ENCODE assay signal across 14 cellular contexts in the genomic region with DNA sequence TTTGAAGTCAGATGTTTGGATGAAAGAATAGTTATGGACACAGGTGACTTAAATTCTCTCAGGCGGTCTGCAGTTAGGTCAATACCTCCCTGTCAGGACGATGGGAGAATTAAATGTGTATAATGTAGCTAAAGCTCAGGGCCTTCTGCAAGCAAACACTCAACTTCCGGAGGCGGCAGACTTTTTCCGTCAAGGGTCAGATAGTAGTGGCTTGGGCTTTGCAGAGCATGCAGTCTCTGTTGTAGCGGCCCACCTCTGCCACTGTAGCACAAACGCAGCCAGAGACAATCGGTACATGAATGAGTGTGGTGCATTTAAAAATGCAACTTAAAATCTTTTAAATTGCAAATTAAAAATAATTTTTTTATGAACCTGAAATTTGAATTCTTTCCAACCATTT. TPM values are rescaled to one million over a fixed set of nuclear protein-coding genes. Genes with fewer than 3 reads are reported as not detected.
DNase-seq lines count a peak whose midpoint lies in the region; ATAC-seq and TF ChIP-seq lines count a peak whose summit lies in the region.
"Had no signal": no experiment of that assay in that cellular context is flagged by ENCODE, and none has a peak within 500 bp of the region (broad histone marks: within the 10 kb centered on the region; RNA-seq: fewer than 3 reads in every experiment).

No MANE protein-coding gene starts in this region.

- H3K4me3 ChIP-seq in right lobe of liver, result no peak overlapping the region
- H3K4me3 ChIP-seq: MG63 had no signal

- H3K4me1 ChIP-seq in right lobe of liver, result peaks cover 0 to 18% (median 3%) of the 10 kb centered on the region in 4 donors

- TF ChIP-seq POLR2A in right lobe of liver (IDR thresholded peaks at IDR 0.05), result no peak

- no peaks in the 10 kb centered on the region for H3K27me3 ChIP-seq in CD4-positive, alpha-beta T cell (ENCODE audit: control insufficient read depth, insufficient read depth, low read length)
- H3K27me3 ChIP-seq in right lobe of liver, result no peaks in the 10 kb centered on the region
- H3K27me3 ChIP-seq: MG63 had no signal

- peaks cover 2% of the 10 kb centered on the region for H3K36me3 Mint-ChIP-seq in T-helper 1 cell treated with Interleukin-12 subunit alpha and Interleukin-12 subunit beta and Interleukin-4 antibody, amounts not matched to agents 30 μg/mL and 1 μg/mL, for 36 hours (ENCODE audit: low read depth)
- H3K36me3 Mint-ChIP-seq in CD4-positive, alpha-beta T cell (ENCODE audit: low read depth), result no peaks in the 10 kb centered on the region
- no peaks in the 10 kb centered on the region for H3K36me3 Mint-ChIP-seq in WTC11
- H3K36me3 Mint-ChIP-seq in glutamatergic neuron (ENCODE audit: unreplicated experiment), result no peaks in the 10 kb centered on the region
- H3K36me3 Mint-ChIP-seq: CD8-positive, alpha-beta T cell had no signal

- H3K36me3 ChIP-seq in right lobe of liver, result no peaks in the 10 kb centered on the region
- H3K36me3 ChIP-seq: MG63 had no signal

- no peaks in the 10 kb centered on the region for H3K9me3 Mint-ChIP-seq in T-helper 1 cell treated with Interleukin-12 subunit alpha and Interleukin-12 subunit beta and Interleukin-4 antibody, amounts not matched to agents 30 μg/mL and 1 μg/mL, for 36 hours
- H3K9me3 Mint-ChIP-seq in CD4-positive, alpha-beta T cell, result no peaks in the 10 kb centered on the region
- H3K9me3 Mint-ChIP-seq in WTC11 (no peaks in the 10 kb centered on the region), glutamatergic neuron (ENCODE audit: unreplicated experiment) (peaks cover 2% of the 10 kb centered on the region)
- H3K9me3 Mint-ChIP-seq: activated T-helper 1 cell treated with anti-CD3 and anti-CD28 coated beads, Interleukin-12 subunit alpha, Interleukin-12 subunit beta, Interleukin-2, Interleukin-4 antibody, amounts not matched to agents 30 ng/mL and 10 ng/mL and 1 ng/mL, durations not matched to agents 14 hours and 24 hours and 36 hours; CD8-positive, alpha-beta T cell had no signal

- WGBS in right lobe of liver (ENCODE audit: insufficient coverage, low coverage, low lambda C conversion rate, missing lambda C conversion rate), result 61% methylated on average over 6 of the region's 8 CpGs

- H3K4me1 Mint-ChIP-seq in T-helper 1 cell treated with Interleukin-12 subunit alpha and Interleukin-12 subunit beta and Interleukin-4 antibody, amounts not matched to agents 30 μg/mL and 1 μg/mL, for 36 hours (ENCODE audit: low read depth), result peaks cover 22% of the 10 kb centered on the region
- H3K4me1 Mint-ChIP-seq in CD4-positive, alpha-beta T cell (ENCODE audit: low read depth), result peaks cover 51% of the 10 kb centered on the region
- peaks cover 9% of the 10 kb centered on the region; the same call in 1 of the 2 replicates for H3K4me1 Mint-ChIP-seq in WTC11
- peaks cover 13% of the 10 kb centered on the region for H3K4me1 Mint-ChIP-seq in glutamatergic neuron (ENCODE audit: low read depth, unreplicated experiment)

- DNase-seq in T-helper 1 cell (no peak), WTC11 (ENCODE audit: low spot score) (no peak), right lobe of liver (no peak), glutamatergic neuron (no peak), midbrain (lab: John Stamatoyannopoulos, UW) (no peak), NOMO-1 (lab: John Stamatoyannopoulos, UW; ENCODE audit: unreplicated experiment in 2 of 2) (no peak)
- DNase-seq in CD4-positive, alpha-beta T cell, result no peak
- DNase-seq: MG63; stimulated activated naive CD4-positive, alpha-beta T cell treated with Interleukin-2 at 50 U/mL for 16 hours had no signal

- no peaks in the 10 kb centered on the region for H3K27me3 Mint-ChIP-seq in T-helper 1 cell treated with Interleukin-12 subunit alpha and Interleukin-12 subunit beta and Interleukin-4 antibody, amounts not matched to agents 30 μg/mL and 1 μg/mL, for 36 hours (ENCODE audit: low read depth)
- no peaks in the 10 kb centered on the region for H3K27me3 Mint-ChIP-seq in CD4-positive, alpha-beta T cell
- no peaks in the 10 kb centered on the region for H3K27me3 Mint-ChIP-seq in WTC11 (ENCODE audit: low read depth)
- H3K27me3 Mint-ChIP-seq in glutamatergic neuron (ENCODE audit: unreplicated experiment), result peaks cover 2% of the 10 kb centered on the region

- POLR2A ChIA-PET in CD4-positive, alpha-beta T cell (lab: Charles Lee), result interaction anchor here (0.6 to 1.3 kb wide), 3 partner anchors 9 to 38 kb away, joined by 3 to 4 read pairs (median 3); no protein-coding TSS in a partner anchor
- POLR2A ChIA-PET in WTC11 (lab: Charles Lee), result no interaction called here

- H3K27ac Mint-ChIP-seq in T-helper 1 cell treated with Interleukin-12 subunit alpha and Interleukin-12 subunit beta and Interleukin-4 antibody, amounts not matched to agents 30 μg/mL and 1 μg/mL, for 36 hours, result peak overlapping the region; percentile 73
- peak overlapping the region; percentile 87 for H3K27ac Mint-ChIP-seq in CD4-positive, alpha-beta T cell
- H3K27ac Mint-ChIP-seq in WTC11 (0 out of 2 replicates have a peak overlapping the region, but pooled peaks have one; percentile 28), glutamatergic neuron (ENCODE audit: unreplicated experiment) (no peak overlapping the region)
- H3K27ac Mint-ChIP-seq: activated T-helper 1 cell treated with anti-CD3 and anti-CD28 coated beads, Interleukin-12 subunit alpha, Interleukin-12 subunit beta, Interleukin-2, Interleukin-4 antibody, amounts not matched to agents 30 ng/mL and 10 ng/mL and 1 ng/mL, durations not matched to agents 14 hours and 24 hours and 36 hours; CD8-positive, alpha-beta T cell had no signal

- H3K9me3 ChIP-seq in CD4-positive, alpha-beta T cell (ENCODE audit: control insufficient read depth, low read length), result no peaks in the 10 kb centered on the region
- no peaks in the 10 kb centered on the region for H3K9me3 ChIP-seq in right lobe of liver
- H3K9me3 ChIP-seq: MG63 had no signal

- intact Hi-C loops in CD4-positive, alpha-beta T cell (cut with DNase I, micrococcal nuclease), result loop anchor here in 1 of 2 experiments (5.0 kb wide), 1 partner anchor 49 kb away; the partner anchor contains the start of gene CMTM8
- intact Hi-C loops in right lobe of liver (cut with DNase I), result no loop called here

- CTCF ChIA-PET in CD4-positive, alpha-beta T cell (lab: Charles Lee), result interaction anchor here (2.7 kb wide), 1 partner anchor 46 kb away, joined by 8 read pairs; no protein-coding TSS in a partner anchor
- CTCF ChIA-PET in WTC11 (lab: Charles Lee), result interaction anchor here (0.9 to 1.6 kb wide), 3 partner anchors 9 to 182 kb away, joined by 3 to 4 read pairs (median 4); no protein-coding TSS in a partner anchor

- H3K27ac ChIP-seq in CD4-positive, alpha-beta T cell (ENCODE audit: low read depth, low read length), result peak overlapping the region; percentile 18
- no peak overlapping the region for H3K27ac ChIP-seq in right lobe of liver
- H3K27ac ChIP-seq: 22Rv1 had no signal

- H3K4me3 Mint-ChIP-seq in T-helper 1 cell treated with Interleukin-12 subunit alpha and Interleukin-12 subunit beta and Interleukin-4 antibody, amounts not matched to agents 30 μg/mL and 1 μg/mL, for 36 hours, result no peak overlapping the region
- peak overlapping the region; percentile 53 for H3K4me3 Mint-ChIP-seq in CD4-positive, alpha-beta T cell
- H3K4me3 Mint-ChIP-seq in WTC11, result no peak overlapping the region
- H3K4me3 Mint-ChIP-seq in glutamatergic neuron (ENCODE audit: unreplicated experiment), result no peak overlapping the region
- H3K4me3 Mint-ChIP-seq: activated T-helper 1 cell treated with anti-CD3 and anti-CD28 coated beads, Interleukin-12 subunit alpha, Interleukin-12 subunit beta, Interleukin-2, Interleukin-4 antibody, amounts not matched to agents 30 ng/mL and 10 ng/mL and 1 ng/mL, durations not matched to agents 14 hours and 24 hours and 36 hours; CD8-positive, alpha-beta T cell had no signal

- no peak for ATAC-seq in CD4-positive, alpha-beta T cell (ENCODE audit: poor library complexity)
- no peak; the same call in 1 of the 2 replicates for ATAC-seq in WTC11
- peak; percentile 13 to 55 (median 38) for ATAC-seq in right lobe of liver
- ATAC-seq: CD8-positive, alpha-beta T cell; sciatic nerve had no signal

- TF ChIP-seq CTCF in CD4-positive, alpha-beta T cell (IDR thresholded peaks at IDR 0.05), result no peak
- TF ChIP-seq CTCF in WTC11 (IDR thresholded peaks at IDR 0.05) (no peak), right lobe of liver (IDR thresholded peaks at IDR 0.05) (no peak), glutamatergic neuron (IDR thresholded peaks at IDR 0.05; ENCODE audit: partially characterized antibody, unreplicated experiment) (no peak)

TF ChIP-seq in WTC11, 78 proteins besides CTCF, POLR2A, EP300 and RAD21 (continues in another document):
- no peak for TF ChIP-seq ZNF423 (CRISPR knock-in tag; IDR thresholded peaks at IDR 0.05)
- no peak for TF ChIP-seq PREB (CRISPR knock-in tag; IDR thresholded peaks at IDR 0.05; ENCODE audit: borderline replicate concordance)
- TF ChIP-seq, protein P1, sequence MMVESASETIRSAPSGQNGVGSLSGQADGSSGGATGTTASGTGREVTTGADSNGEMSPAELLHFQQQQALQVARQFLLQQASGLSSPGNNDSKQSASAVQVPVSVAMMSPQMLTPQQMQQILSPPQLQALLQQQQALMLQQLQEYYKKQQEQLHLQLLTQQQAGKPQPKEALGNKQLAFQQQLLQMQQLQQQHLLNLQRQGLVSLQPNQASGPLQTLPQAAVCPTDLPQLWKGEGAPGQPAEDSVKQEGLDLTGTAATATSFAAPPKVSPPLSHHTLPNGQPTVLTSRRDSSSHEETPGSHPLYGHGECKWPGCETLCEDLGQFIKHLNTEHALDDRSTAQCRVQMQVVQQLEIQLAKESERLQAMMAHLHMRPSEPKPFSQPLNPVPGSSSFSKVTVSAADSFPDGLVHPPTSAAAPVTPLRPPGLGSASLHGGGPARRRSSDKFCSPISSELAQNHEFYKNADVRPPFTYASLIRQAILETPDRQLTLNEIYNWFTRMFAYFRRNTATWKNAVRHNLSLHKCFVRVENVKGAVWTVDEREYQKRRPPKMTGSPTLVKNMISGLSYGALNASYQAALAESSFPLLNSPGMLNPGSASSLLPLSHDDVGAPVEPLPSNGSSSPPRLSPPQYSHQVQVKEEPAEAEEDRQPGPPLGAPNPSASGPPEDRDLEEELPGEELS (CRISPR knock-in tag; IDR thresholded peaks at IDR 0.05), result no peak
- TF ChIP-seq ZNF263 (CRISPR knock-in tag; IDR thresholded peaks at IDR 0.05; ENCODE audit: low read depth), result no peak

RNA-seq across cellular contexts. Expression of gene CMTM8, which starts 47.4 kb away (rescaled TPM):
- 1 to 10 TPM; 6.1 to 7.5 TPM for total RNA-seq in CD4-positive, alpha-beta T cell
- total RNA-seq in WTC11 (2021) (9.0 to 11.2 TPM (median 9.1 TPM) in 3 replicates), right lobe of liver (10 to 100 TPM; 13.3 to 27.1 (median 20.9) TPM), glutamatergic neuron (ENCODE audit: unreplicated experiment) (not detected)

Comparison
In these comparisons a context has a peak if more than half of its experiments do, and no peak if none do; other contexts are left out.
1. ATAC-seq: peak in right lobe of liver (4 of 4); none in CD4-positive, alpha-beta T cell (single experiment) and WTC11 (single experiment).